Comparison of ENCODE assay signal across 8 cellular contexts in genomic region chr19:39824143-39825092, GRCh38. TPM values are rescaled to one million over a fixed set of nuclear protein-coding genes. Genes with fewer than 3 reads are reported as not detected.
DNase-seq lines count a peak whose midpoint lies in the region; ATAC-seq and TF ChIP-seq lines count a peak whose summit lies in the region.

No MANE protein-coding gene starts in this region.

- peak; percentile 94 for DNase-seq in EH (ENCODE audit: low read depth)
- peak; percentile 97 for DNase-seq in GM23248
- peak; percentile 96 for DNase-seq in MV-4-11 (lab: John Stamatoyannopoulos, UW)
- DNase-seq in amniotic epithelial cell (ENCODE audit: low read depth) = peak; percentile 93
- DNase-seq in left ventricle myocardium superior = peak; percentile 84
- DNase-seq in posterior vena cava (ENCODE audit: low spot score) = peak; percentile 95
- peak; percentile 89 to 97 for DNase-seq in upper lobe of left lung

- H3K27me3 ChIP-seq in GM23248 (replicated peaks; ENCODE audit: insufficient read depth) = no peaks in the 10 kb centered on the region
- H3K27me3 ChIP-seq in SU-DHL-6 (ENCODE audit: low read length) = no peaks in the 10 kb centered on the region
- no peaks in the 10 kb centered on the region for H3K27me3 ChIP-seq in upper lobe of left lung

- H2AFZ ChIP-seq in GM23248 (peak overlapping the region; percentile 84), SU-DHL-6 (ENCODE audit: low read depth, low read length, severe bottlenecking) (peak overlapping the region; percentile 78)

- TF ChIP-seq CTCF in SU-DHL-6 (IDR thresholded peaks at IDR 0.05; ENCODE audit: insufficient read depth, low read length, poor library complexity, severe bottlenecking) (no peak), upper lobe of left lung (IDR thresholded peaks at IDR 0.05) (peak in 2 of 6 experiments; percentile 32 to 34)

- H3K79me2 ChIP-seq in GM23248 (ENCODE audit: insufficient read depth) = peaks cover 16% of the 10 kb centered on the region; the same call in 1 of the 2 replicates
- peaks cover 4% of the 10 kb centered on the region; the same call in 1 of the 2 replicates for H3K79me2 ChIP-seq in SU-DHL-6 (ENCODE audit: insufficient read depth, low read length)

- H3K36me3 ChIP-seq in GM23248 (ENCODE audit: low read depth) = peaks cover 12% of the 10 kb centered on the region; the same call in 1 of the 2 replicates
- no peaks in the 10 kb centered on the region for H3K36me3 ChIP-seq in SU-DHL-6 (ENCODE audit: low read length)
- H3K36me3 ChIP-seq in upper lobe of left lung = peaks cover 19 to 42% (median 35%) of the 10 kb centered on the region in 4 donors

- H4K20me1 ChIP-seq in GM23248 (ENCODE audit: insufficient read depth) (no peaks in the 10 kb centered on the region), SU-DHL-6 (ENCODE audit: low read depth, low read length) (no peaks in the 10 kb centered on the region)

- 4 to 6% methylated on average over 47 of the region's 47 CpGs for WGBS in GM23248 (ENCODE audit: low coverage in 1 of 2, low lambda C conversion rate in 2 of 2, missing lambda C conversion rate in 2 of 2), 2 experiments
- 4 to 8% methylated on average over 42 to 47 of the region's 47 CpGs for WGBS in upper lobe of left lung, 2 donors

- H3K9ac ChIP-seq in GM23248 (peak overlapping the region; percentile 81), SU-DHL-6 (ENCODE audit: low read length) (peak overlapping the region; percentile 61)

- H3K9me2 ChIP-seq in GM23248 (ENCODE audit: insufficient read depth) (no peaks in the 10 kb centered on the region), SU-DHL-6 (replicated peaks; ENCODE audit: insufficient read depth, low read length) (no peaks in the 10 kb centered on the region)

- intact Hi-C loops in left ventricle myocardium superior (cut with micrococcal nuclease) = no loop called here
- intact Hi-C loops in posterior vena cava (cut with DNase I) = no loop called here

- ATAC-seq in left ventricle myocardium superior (peak; percentile 94), upper lobe of left lung (ENCODE audit: low FRiP score in 2 of 2) (peak; percentile 95 to 97)

- H3K4me2 ChIP-seq in GM23248 (ENCODE audit: unreplicated experiment) (peak overlapping the region; percentile 88), SU-DHL-6 (ENCODE audit: low read depth, low read length, poor library complexity, severe bottlenecking) (peak overlapping the region; percentile 82)

- H3K9me3 ChIP-seq in GM23248 (ENCODE audit: low read depth) (no peaks in the 10 kb centered on the region), SU-DHL-6 (ENCODE audit: insufficient read depth, low read length) (no peaks in the 10 kb centered on the region), upper lobe of left lung (no peaks in the 10 kb centered on the region)

- 0 out of 2 replicates have a peak overlapping the region, but pooled peaks have one; percentile 29 for H3K27ac ChIP-seq in GM23248
- H3K27ac ChIP-seq in SU-DHL-6 (ENCODE audit: low read depth, low read length) = no peak overlapping the region; the same call in 1 of the 2 replicates
- peak overlapping the region; percentile 22 to 82 (median 78) for H3K27ac ChIP-seq in upper lobe of left lung

- TF ChIP-seq POLR2A in upper lobe of left lung (IDR thresholded peaks at IDR 0.05) = peak in 1 of 4 donors; percentile 74

- H3K4me1 ChIP-seq in GM23248 (ENCODE audit: insufficient read depth) (peaks cover 5% of the 10 kb centered on the region), upper lobe of left lung (peaks cover 7 to 26% (median 11%) of the 10 kb centered on the region in 4 donors)

- no peak for TF ChIP-seq EP300 in upper lobe of left lung (IDR thresholded peaks at IDR 0.05)

- H3F3A ChIP-seq in GM23248 (ENCODE audit: insufficient read depth) = peaks cover 7% of the 10 kb centered on the region; the same call in 1 of the 2 replicates
- H3F3A ChIP-seq in SU-DHL-6 (ENCODE audit: insufficient read depth) = no peaks in the 10 kb centered on the region

- H3K4me3 ChIP-seq in GM23248 = peak overlapping the region; percentile 86
- H3K4me3 ChIP-seq in SU-DHL-6 (ENCODE audit: insufficient read depth, low read length, poor library complexity, severe bottlenecking) = peak overlapping the region; percentile 68
- H3K4me3 ChIP-seq in upper lobe of left lung = peak overlapping the region; percentile 70 to 91 (median 78)

- in situ Hi-C loops in GM23248 (cut with MboI) = no loop called here

RNA-seq across cellular contexts. Expression of gene DYRK1B, which starts 9.5 kb away (rescaled TPM):
- total RNA-seq in GM23248 (2014; rRNA removed; shearing (Covaris generic)) = 9.4 and 11.1 TPM in 2 replicates
- 14.9 and 15.0 TPM in 2 replicates for polyA plus RNA-seq in GM23248 (2016; fragmentation: Nextera tagmentation; extraction: Ambion mirVana)
- total RNA-seq in left ventricle myocardium superior (27.3 TPM), posterior vena cava (1 to 10 TPM; 5.4 to 8.7 TPM), upper lobe of left lung (10 to 100 TPM; 14.6 to 33.6 (median 23.2) TPM)

RNA-seq across cellular contexts. Expression of gene FBL, which starts 21.8 kb away (rescaled TPM):
- total RNA-seq in GM23248 (2014; rRNA removed; shearing (Covaris generic)) = 59.3 and 66.9 TPM in 2 replicates
- 61.1 and 63.9 TPM in 2 replicates for polyA plus RNA-seq in GM23248 (2016; fragmentation: Nextera tagmentation; extraction: Ambion mirVana)
- total RNA-seq in left ventricle myocardium superior (57.3 TPM), posterior vena cava (100 to 1,000 TPM in 1 of 2 donors, 10 to 100 TPM in 1; 94.1 to 121 TPM), upper lobe of left lung (100 to 1,000 TPM in 5 of 6 donors, 10 to 100 TPM in 1; 75.4 to 143 (median 110) TPM)

RNA-seq across cellular contexts. Expression of gene LEUTX, which starts 45.8 kb away (rescaled TPM):
- total RNA-seq in GM23248 (2014; rRNA removed; shearing (Covaris generic)) = not detected in 2 replicates
- not detected in 2 replicates for polyA plus RNA-seq in GM23248 (2016; fragmentation: Nextera tagmentation; extraction: Ambion mirVana)
- not detected for total RNA-seq in left ventricle myocardium superior
- not detected for total RNA-seq in posterior vena cava
- not detected for total RNA-seq in upper lobe of left lung
